In genomic region chr10:126177414-126178030, GRCh38 we compare ENCODE assay signal across 25 cellular contexts.
DNase-seq lines count a peak whose midpoint lies in the region; ATAC-seq, FAIRE-seq and TF ChIP-seq lines count a peak whose summit lies in the region.
"Had no signal": no experiment of that assay in that cellular context is flagged by ENCODE, and none has a peak within 500 bp of the region (broad histone marks: within the 10 kb centered on the region; RNA-seq: fewer than 3 reads in every experiment).

No MANE protein-coding gene starts in this region.

- DNase-seq in EL, result peak; percentile 14
- peak; percentile 37 for DNase-seq in midbrain (lab: John Stamatoyannopoulos, UW)
- no peak for DNase-seq in stimulated activated CD8-positive, alpha-beta memory T cell treated with anti-CD3 and anti-CD28 coated beads, Interleukin-4, amount 100 ng/mL, for 48 hours
- no peak for DNase-seq in stimulated activated CD4-positive, alpha-beta T cell treated with anti-CD3 and anti-CD28 coated beads, Interleukin-2, amount 100 ng/mL, for 48 hours
- DNase-seq: activated CD4-positive, alpha-beta T cell treated with anti-CD3 and anti-CD28 coated beads, Interleukin-2, amount 50 U/mL, for 1 hour; activated CD8-positive, alpha-beta memory T cell treated with anti-CD3 and anti-CD28 coated beads, Interleukin-2, amount 50 U/mL, for 4 hours; activated naive CD8-positive, alpha-beta T cell treated with anti-CD3 and anti-CD28 coated beads, Interleukin-2, amount 10 ng/mL, durations not matched to agents 7 days and 5 days; body of pancreas; colonic mucosa; heart left ventricle; islet precursor cell; mucosa of descending colon; NCI-H524; Peyer's patch; psoas muscle; SJCRH30; uterus had no signal

- H3K4me3 ChIP-seq in WI38 (ENCODE audit: low read depth, low read length), result 0 out of 2 replicates have a peak overlapping the region, but pooled peaks have one; percentile 16
- H3K4me3 ChIP-seq: body of pancreas, colonic mucosa, heart left ventricle, mucosa of descending colon, Peyer's patch, psoas muscle, SJCRH30, uterus had no signal

- FAIRE-seq in endometrium (lab: Jason Lieb, UNC), result peak; percentile 95
- FAIRE-seq: HepG2 had no signal

- no peak for ATAC-seq in HG02763 (IDR thresholded peaks at IDR 0.05; ENCODE audit: unreplicated experiment)
- no peak for ATAC-seq in HG03175 (IDR thresholded peaks at IDR 0.05; ENCODE audit: unreplicated experiment)
- ATAC-seq: activated T-helper 17 cell treated with anti-CD3 and anti-CD28 coated beads, Interleukin-2, amount 50 U/mL, for 72 hours; body of pancreas; HCT116; heart left ventricle; HepG2; mucosa of descending colon; psoas muscle; stimulated activated memory B cell treated with anti-CD40 and anti-IgM and Interleukin-4, amounts not matched to agents 10 μg/mL and 1 μg/mL and 100 μg/mL, for 72 hours had no signal

- TF ChIP-seq CTCF in WI38 (IDR thresholded peaks at IDR 0.05; ENCODE audit: low read depth, low read length), result no peak

Comparison
In these comparisons a context has a peak if more than half of its experiments do, and no peak if none do; other contexts are left out.
1. DNase-seq: peak in EL (single experiment) and midbrain (single experiment); none in stimulated activated CD8-positive, alpha-beta memory T cell treated with anti-CD3 and anti-CD28 coated beads, Interleukin-4, amount 100 ng/mL, for 48 hours (single experiment) and stimulated activated CD4-positive, alpha-beta T cell treated with anti-CD3 and anti-CD28 coated beads, Interleukin-2, amount 100 ng/mL, for 48 hours (0 of 2).